ENCODE assay signal across 1 cellular context in the genomic region with DNA sequence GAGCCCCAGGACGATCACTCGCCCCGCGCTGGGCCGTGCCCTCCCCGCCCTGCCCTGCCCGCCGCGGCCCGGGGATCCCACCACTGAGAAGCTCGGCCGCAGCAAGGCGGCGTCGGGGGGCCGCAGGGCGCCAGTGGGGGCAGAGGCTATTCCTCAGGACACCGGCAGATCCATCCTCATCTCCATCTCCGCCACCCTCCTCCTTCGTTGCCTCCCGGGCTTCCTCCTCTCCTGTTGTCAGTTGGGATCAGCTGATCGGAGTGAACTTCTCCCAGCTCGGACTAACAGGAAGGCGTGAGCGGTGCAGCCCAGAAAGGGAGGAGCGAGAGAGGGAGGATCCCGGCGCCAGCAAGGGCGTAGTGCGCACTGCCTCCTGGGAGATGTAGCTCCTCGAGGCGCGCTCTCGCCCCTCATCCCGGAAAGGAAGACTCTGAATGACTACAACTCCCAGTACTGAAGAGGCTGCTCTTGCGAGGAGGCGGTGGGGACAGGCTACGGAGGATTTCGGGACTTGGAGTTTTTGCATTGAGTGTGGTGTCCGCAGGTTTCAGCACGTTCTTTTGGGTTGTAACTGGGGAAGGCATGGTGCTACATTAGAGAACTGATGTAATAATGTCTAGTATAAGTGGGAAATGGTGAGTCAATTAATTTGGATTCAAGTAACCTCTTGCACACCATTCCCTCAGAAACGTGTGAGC.
TF ChIP-seq lines count a peak whose summit lies in the region.

A gene with protein sequence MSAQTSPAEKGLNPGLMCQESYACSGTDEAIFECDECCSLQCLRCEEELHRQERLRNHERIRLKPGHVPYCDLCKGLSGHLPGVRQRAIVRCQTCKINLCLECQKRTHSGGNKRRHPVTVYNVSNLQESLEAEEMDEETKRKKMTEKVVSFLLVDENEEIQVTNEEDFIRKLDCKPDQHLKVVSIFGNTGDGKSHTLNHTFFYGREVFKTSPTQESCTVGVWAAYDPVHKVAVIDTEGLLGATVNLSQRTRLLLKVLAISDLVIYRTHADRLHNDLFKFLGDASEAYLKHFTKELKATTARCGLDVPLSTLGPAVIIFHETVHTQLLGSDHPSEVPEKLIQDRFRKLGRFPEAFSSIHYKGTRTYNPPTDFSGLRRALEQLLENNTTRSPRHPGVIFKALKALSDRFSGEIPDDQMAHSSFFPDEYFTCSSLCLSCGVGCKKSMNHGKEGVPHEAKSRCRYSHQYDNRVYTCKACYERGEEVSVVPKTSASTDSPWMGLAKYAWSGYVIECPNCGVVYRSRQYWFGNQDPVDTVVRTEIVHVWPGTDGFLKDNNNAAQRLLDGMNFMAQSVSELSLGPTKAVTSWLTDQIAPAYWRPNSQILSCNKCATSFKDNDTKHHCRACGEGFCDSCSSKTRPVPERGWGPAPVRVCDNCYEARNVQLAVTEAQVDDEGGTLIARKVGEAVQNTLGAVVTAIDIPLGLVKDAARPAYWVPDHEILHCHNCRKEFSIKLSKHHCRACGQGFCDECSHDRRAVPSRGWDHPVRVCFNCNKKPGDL (minus strand): TSS at position 262 of the 698 bp plus-strand sequence. CDS start 2,598 bp downstream, outside the sequence.

TF ChIP-seq in K562, 482 proteins besides CTCF, POLR2A, EP300 and RAD21 (continued from another document and continues in another):
- TF ChIP-seq, protein P1, sequence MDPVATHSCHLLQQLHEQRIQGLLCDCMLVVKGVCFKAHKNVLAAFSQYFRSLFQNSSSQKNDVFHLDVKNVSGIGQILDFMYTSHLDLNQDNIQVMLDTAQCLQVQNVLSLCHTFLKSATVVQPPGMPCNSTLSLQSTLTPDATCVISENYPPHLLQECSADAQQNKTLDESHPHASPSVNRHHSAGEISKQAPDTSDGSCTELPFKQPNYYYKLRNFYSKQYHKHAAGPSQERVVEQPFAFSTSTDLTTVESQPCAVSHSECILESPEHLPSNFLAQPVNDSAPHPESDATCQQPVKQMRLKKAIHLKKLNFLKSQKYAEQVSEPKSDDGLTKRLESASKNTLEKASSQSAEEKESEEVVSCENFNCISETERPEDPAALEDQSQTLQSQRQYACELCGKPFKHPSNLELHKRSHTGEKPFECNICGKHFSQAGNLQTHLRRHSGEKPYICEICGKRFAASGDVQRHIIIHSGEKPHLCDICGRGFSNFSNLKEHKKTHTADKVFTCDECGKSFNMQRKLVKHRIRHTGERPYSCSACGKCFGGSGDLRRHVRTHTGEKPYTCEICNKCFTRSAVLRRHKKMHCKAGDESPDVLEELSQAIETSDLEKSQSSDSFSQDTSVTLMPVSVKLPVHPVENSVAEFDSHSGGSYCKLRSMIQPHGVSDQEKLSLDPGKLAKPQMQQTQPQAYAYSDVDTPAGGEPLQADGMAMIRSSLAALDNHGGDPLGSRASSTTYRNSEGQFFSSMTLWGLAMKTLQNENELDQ (CRISPR knock-in tag; IDR thresholded peaks at IDR 0.05; ENCODE audit: borderline replicate concordance), result no peak
- TF ChIP-seq ZNF766 (CRISPR knock-in tag; conservative IDR thresholded peaks at IDR 0.05) (peak; percentile 94), FOXK2 (conservative IDR thresholded peaks at IDR 0.05 in 1 of 2, IDR thresholded peaks at IDR 0.05 in 1 of 2; ENCODE audit: low read depth in 2 of 2) (peak; percentile 78 to 89), ILK (tag; IDR thresholded peaks at IDR 0.05; ENCODE audit: borderline replicate concordance, low read depth) (no peak), ZNF263 (CRISPR knock-in tag; IDR thresholded peaks at IDR 0.05; ENCODE audit: borderline replicate concordance) (peak; percentile 99), SAP30 (IDR thresholded peaks at IDR 0.05; ENCODE audit: borderline replicate concordance, insufficient read depth, low read depth, low read length, poor library complexity, severe bottlenecking) (peak; percentile 91), MAZ (CRISPR knock-in tag; conservative IDR thresholded peaks at IDR 0.05 in 1 of 2, IDR thresholded peaks at IDR 0.05 in 1 of 2) (peak; percentile 67 to 75; a peak in 3 of 4 replicates), SP1 (CRISPR knock-in tag; IDR thresholded peaks at IDR 0.05) (peak; percentile 65; the same call in 1 of the 2 replicates), MCM3 (IDR thresholded peaks at IDR 0.05) (no peak), SMAD4 (CRISPR knock-in tag; conservative IDR thresholded peaks at IDR 0.05) (0 out of 2 replicates have a peak, but pooled peaks have one; percentile 27), RBFOX2 (IDR thresholded peaks at IDR 0.05; ENCODE audit: low read depth, low read length) (peak; percentile 69), KLF1 (tag; IDR thresholded peaks at IDR 0.05) (peak; percentile 51; the same call in 1 of the 2 replicates), U2AF2 (optimal IDR thresholded peaks at IDR 0.05; ENCODE audit: low read depth, low read length) (no peak), POLR2B (IDR thresholded peaks at IDR 0.05; ENCODE audit: low read depth, partially characterized antibody) (peak; percentile 40), KDM4B (IDR thresholded peaks at IDR 0.05; ENCODE audit: borderline replicate concordance in 2 of 2, low read depth in 1 of 2) (no peak), ZFX (CRISPR knock-in tag; IDR thresholded peaks at IDR 0.05) (no peak), KLF6 (CRISPR knock-in tag; IDR thresholded peaks at IDR 0.05; ENCODE audit: borderline replicate concordance) (no peak), MAFF (IDR thresholded peaks at IDR 0.05; ENCODE audit: low read length) (no peak), HDAC1 (IDR thresholded peaks at IDR 0.05) (peak in 1 of 2 experiments; percentile 98; a peak in 2 of 4 replicates), SPI1 (IDR thresholded peaks at IDR 0.05; ENCODE audit: borderline replicate concordance, low read depth, low read length) (0 out of 2 replicates have a peak, but pooled peaks have one; percentile 30), TAL1 (IDR thresholded peaks at IDR 0.05) (no peak), TBP (optimal IDR thresholded peaks at IDR 0.05; ENCODE audit: low read depth, low read length) (peak; percentile 63), POLR2G (IDR thresholded peaks at IDR 0.05; ENCODE audit: low read depth, low read length) (peak; percentile 70), CREM (IDR thresholded peaks at IDR 0.05; ENCODE audit: low read depth) (peak; percentile 97), YY1 (IDR thresholded peaks at IDR 0.05; ENCODE audit: borderline replicate concordance in 1 of 3, control insufficient read depth in 1 of 3, extremely low read depth in 1 of 3, insufficient read depth in 3 of 3, insufficient read length in 1 of 3, insufficient replicate concordance in 2 of 3, low read depth in 1 of 3, low read length in 2 of 3) (peak in 1 of 3 experiments; percentile 55), HCFC1 (IDR thresholded peaks at IDR 0.05; ENCODE audit: low read depth, low read length) (peak; percentile 100), BACH1 (tag; IDR thresholded peaks at IDR 0.05) (0 out of 2 replicates have a peak, but pooled peaks have one; percentile 1), EP400 (IDR thresholded peaks at IDR 0.05) (peak; percentile 58), NR4A1 (CRISPR knock-in tag; IDR thresholded peaks at IDR 0.05) (no peak), NR4A1 (tag; IDR thresholded peaks at IDR 0.05) (0 out of 2 replicates have a peak, but pooled peaks have one; percentile 58), ZNF583 (CRISPR knock-in tag; IDR thresholded peaks at IDR 0.05) (0 out of 2 replicates have a peak, but pooled peaks have one; percentile 54), SUPT5H (IDR thresholded peaks at IDR 0.05) (peak; percentile 64), ZNF79 (CRISPR knock-in tag; IDR thresholded peaks at IDR 0.05; ENCODE audit: low read depth) (no peak), RFX5 (IDR thresholded peaks at IDR 0.05; ENCODE audit: low read depth, low read length) (no peak)
- TF ChIP-seq, protein P2, sequence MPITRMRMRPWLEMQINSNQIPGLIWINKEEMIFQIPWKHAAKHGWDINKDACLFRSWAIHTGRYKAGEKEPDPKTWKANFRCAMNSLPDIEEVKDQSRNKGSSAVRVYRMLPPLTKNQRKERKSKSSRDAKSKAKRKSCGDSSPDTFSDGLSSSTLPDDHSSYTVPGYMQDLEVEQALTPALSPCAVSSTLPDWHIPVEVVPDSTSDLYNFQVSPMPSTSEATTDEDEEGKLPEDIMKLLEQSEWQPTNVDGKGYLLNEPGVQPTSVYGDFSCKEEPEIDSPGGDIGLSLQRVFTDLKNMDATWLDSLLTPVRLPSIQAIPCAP (CRISPR knock-in tag; IDR thresholded peaks at IDR 0.05; ENCODE audit: borderline replicate concordance), result no peak
- TF ChIP-seq, protein P3, sequence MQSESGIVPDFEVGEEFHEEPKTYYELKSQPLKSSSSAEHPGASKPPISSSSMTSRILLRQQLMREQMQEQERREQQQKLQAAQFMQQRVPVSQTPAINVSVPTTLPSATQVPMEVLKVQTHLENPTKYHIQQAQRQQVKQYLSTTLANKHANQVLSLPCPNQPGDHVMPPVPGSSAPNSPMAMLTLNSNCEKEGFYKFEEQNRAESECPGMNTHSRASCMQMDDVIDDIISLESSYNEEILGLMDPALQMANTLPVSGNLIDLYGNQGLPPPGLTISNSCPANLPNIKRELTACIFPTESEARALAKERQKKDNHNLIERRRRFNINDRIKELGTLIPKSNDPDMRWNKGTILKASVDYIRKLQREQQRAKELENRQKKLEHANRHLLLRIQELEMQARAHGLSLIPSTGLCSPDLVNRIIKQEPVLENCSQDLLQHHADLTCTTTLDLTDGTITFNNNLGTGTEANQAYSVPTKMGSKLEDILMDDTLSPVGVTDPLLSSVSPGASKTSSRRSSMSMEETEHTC (IDR thresholded peaks at IDR 0.05), result 0 out of 2 replicates have a peak, but pooled peaks have one; percentile 46
- TF ChIP-seq, protein P4, sequence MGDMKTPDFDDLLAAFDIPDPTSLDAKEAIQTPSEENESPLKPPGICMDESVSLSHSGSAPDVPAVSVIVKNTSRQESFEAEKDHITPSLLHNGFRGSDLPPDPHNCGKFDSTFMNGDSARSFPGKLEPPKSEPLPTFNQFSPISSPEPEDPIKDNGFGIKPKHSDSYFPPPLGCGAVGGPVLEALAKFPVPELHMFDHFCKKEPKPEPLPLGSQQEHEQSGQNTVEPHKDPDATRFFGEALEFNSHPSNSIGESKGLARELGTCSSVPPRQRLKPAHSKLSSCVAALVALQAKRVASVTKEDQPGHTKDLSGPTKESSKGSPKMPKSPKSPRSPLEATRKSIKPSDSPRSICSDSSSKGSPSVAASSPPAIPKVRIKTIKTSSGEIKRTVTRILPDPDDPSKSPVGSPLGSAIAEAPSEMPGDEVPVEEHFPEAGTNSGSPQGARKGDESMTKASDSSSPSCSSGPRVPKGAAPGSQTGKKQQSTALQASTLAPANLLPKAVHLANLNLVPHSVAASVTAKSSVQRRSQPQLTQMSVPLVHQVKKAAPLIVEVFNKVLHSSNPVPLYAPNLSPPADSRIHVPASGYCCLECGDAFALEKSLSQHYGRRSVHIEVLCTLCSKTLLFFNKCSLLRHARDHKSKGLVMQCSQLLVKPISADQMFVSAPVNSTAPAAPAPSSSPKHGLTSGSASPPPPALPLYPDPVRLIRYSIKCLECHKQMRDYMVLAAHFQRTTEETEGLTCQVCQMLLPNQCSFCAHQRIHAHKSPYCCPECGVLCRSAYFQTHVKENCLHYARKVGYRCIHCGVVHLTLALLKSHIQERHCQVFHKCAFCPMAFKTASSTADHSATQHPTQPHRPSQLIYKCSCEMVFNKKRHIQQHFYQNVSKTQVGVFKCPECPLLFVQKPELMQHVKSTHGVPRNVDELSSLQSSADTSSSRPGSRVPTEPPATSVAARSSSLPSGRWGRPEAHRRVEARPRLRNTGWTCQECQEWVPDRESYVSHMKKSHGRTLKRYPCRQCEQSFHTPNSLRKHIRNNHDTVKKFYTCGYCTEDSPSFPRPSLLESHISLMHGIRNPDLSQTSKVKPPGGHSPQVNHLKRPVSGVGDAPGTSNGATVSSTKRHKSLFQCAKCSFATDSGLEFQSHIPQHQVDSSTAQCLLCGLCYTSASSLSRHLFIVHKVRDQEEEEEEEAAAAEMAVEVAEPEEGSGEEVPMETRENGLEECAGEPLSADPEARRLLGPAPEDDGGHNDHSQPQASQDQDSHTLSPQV (IDR thresholded peaks at IDR 0.05), result peak; percentile 80
- TF ChIP-seq, protein P5, sequence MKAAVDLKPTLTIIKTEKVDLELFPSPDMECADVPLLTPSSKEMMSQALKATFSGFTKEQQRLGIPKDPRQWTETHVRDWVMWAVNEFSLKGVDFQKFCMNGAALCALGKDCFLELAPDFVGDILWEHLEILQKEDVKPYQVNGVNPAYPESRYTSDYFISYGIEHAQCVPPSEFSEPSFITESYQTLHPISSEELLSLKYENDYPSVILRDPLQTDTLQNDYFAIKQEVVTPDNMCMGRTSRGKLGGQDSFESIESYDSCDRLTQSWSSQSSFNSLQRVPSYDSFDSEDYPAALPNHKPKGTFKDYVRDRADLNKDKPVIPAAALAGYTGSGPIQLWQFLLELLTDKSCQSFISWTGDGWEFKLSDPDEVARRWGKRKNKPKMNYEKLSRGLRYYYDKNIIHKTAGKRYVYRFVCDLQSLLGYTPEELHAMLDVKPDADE (conservative IDR thresholded peaks at IDR 0.05; ENCODE audit: control insufficient read depth, low read depth, low read length), result peak; percentile 99; the same call in 1 of the 2 replicates
- TF ChIP-seq, protein P6, sequence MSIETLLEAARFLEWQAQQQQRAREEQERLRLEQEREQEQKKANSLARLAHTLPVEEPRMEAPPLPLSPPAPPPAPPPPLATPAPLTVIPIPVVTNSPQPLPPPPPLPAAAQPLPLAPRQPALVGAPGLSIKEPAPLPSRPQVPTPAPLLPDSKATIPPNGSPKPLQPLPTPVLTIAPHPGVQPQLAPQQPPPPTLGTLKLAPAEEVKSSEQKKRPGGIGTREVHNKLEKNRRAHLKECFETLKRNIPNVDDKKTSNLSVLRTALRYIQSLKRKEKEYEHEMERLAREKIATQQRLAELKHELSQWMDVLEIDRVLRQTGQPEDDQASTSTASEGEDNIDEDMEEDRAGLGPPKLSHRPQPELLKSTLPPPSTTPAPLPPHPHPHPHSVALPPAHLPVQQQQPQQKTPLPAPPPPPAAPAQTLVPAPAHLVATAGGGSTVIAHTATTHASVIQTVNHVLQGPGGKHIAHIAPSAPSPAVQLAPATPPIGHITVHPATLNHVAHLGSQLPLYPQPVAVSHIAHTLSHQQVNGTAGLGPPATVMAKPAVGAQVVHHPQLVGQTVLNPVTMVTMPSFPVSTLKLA (conservative IDR thresholded peaks at IDR 0.05), result peak; percentile 76 to 87
- TF ChIP-seq, protein P7, sequence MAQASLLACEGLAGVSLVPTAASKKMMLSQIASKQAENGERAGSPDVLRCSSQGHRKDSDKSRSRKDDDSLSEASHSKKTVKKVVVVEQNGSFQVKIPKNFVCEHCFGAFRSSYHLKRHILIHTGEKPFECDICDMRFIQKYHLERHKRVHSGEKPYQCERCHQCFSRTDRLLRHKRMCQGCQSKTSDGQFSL (CRISPR knock-in tag; IDR thresholded peaks at IDR 0.05), result 0 out of 2 replicates have a peak, but pooled peaks have one; percentile 17
- TF ChIP-seq, protein P7 (tag; IDR thresholded peaks at IDR 0.05), result peak in 1 of 2 experiments; percentile 55; a peak in 1 of 4 replicates
